Comparison of ENCODE assay signal across 17 cellular contexts in the genomic region with DNA sequence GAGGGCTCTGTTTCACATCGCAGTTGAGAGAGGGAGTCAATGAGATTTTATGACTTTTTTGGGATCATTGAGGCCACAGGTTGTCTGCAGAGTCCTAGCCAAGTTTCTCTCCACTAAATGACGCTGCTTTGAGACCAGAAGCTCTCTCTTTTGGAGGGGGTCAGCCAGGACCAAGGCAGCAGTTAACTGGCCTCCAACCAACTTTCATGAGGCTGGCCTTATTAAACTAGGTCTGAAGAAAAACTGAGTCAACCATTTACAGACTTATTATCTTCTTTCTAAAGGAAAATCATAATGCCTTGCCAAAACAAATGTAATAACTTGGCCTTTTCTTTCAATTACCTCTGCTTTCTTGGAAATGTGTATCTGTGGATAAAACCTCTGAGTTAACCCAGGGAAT. TPM values are rescaled to one million over a fixed set of nuclear protein-coding genes. Genes with fewer than 3 reads are reported as not detected.
DNase-seq lines count a peak whose midpoint lies in the region; ATAC-seq, FAIRE-seq and TF ChIP-seq lines count a peak whose summit lies in the region.
"Had no signal": no experiment of that assay in that cellular context is flagged by ENCODE, and none has a peak within 500 bp of the region (broad histone marks: within the 10 kb centered on the region; RNA-seq: fewer than 3 reads in every experiment).

No MANE protein-coding gene starts in this region.

- DNase-seq in RWPE2 (ENCODE audit: low spot score) = no peak
- no peak for DNase-seq in keratinocyte (ENCODE audit: low read depth, low spot score)
- no peak for DNase-seq in sciatic nerve (ENCODE audit: low spot score)
- DNase-seq in HUDEP-2 (lab: John Stamatoyannopoulos, UW; ENCODE audit: unreplicated experiment in 76 of 76) = no peak
- DNase-seq in DMS79 (lab: John Stamatoyannopoulos, UW) = no peak
- DNase-seq in brain microvascular endothelial cell = no peak
- DNase-seq: Calu3; CD4-positive, CD25-positive, alpha-beta regulatory T cell; NCI-H1048; NCI-H2227 treated with DMSO at 0.1 percent for 48 hours; NCI-H526 treated with DMSO at 0.1 percent for 48 hours; PC-3; SHP77 had no signal

- peak; percentile 57 for FAIRE-seq in keratinocyte (lab: Jason Lieb, UNC)
- FAIRE-seq: GM12891 had no signal

- no peak overlapping the region for H3K9ac ChIP-seq in keratinocyte (ENCODE audit: control insufficient read depth, extremely low read depth, insufficient read depth, low read length)

- H3K27me3 ChIP-seq in RWPE2 (ENCODE audit: insufficient read depth, poor library complexity, severe bottlenecking) (no peaks in the 10 kb centered on the region), gastroesophageal sphincter (no peaks in the 10 kb centered on the region), keratinocyte (ENCODE audit: control insufficient read depth, extremely low read depth, insufficient read depth, low read length) (no peaks in the 10 kb centered on the region), brain microvascular endothelial cell (replicated peaks) (no peaks in the 10 kb centered on the region)

- in situ Hi-C loops in brain microvascular endothelial cell (cut with HindIII; ENCODE audit: low pct_ligation_motif_present, low sequenced_read_pairs) = no loop called here

- no peak for TF ChIP-seq EP300 in gastroesophageal sphincter (IDR thresholded peaks at IDR 0.05)

- peaks cover 49% of the 10 kb centered on the region for H3K79me2 ChIP-seq in keratinocyte (ENCODE audit: control insufficient read depth, insufficient read depth, low read length)

- no peak overlapping the region for H2AFZ ChIP-seq in keratinocyte (ENCODE audit: control insufficient read depth, low read length)

- no peak for TF ChIP-seq POLR2A in gastroesophageal sphincter (IDR thresholded peaks at IDR 0.05)

- peaks cover 64% of the 10 kb centered on the region for H3K4me1 ChIP-seq in RWPE2 (ENCODE audit: insufficient read depth, poor library complexity, severe bottlenecking)
- peaks cover 14 to 97% (median 33%) of the 10 kb centered on the region in 3 donors for H3K4me1 ChIP-seq in gastroesophageal sphincter
- peaks cover 70% of the 10 kb centered on the region for H3K4me1 ChIP-seq in keratinocyte (ENCODE audit: control insufficient read depth, extremely low read depth, insufficient read depth, low read length)

- no peaks in the 10 kb centered on the region for H3K9me1 ChIP-seq in keratinocyte (ENCODE audit: control insufficient read depth, extremely low read depth, insufficient read depth, low read length)

- 13 to 50% methylated on average over 1 to 2 of the region's 2 CpGs for WGBS in gastroesophageal sphincter (ENCODE audit: low coverage in 1 of 2), 2 donors

- TF ChIP-seq CTCF in RWPE2 (IDR thresholded peaks at IDR 0.05; ENCODE audit: poor library complexity, severe bottlenecking) = no peak
- TF ChIP-seq CTCF in gastroesophageal sphincter (IDR thresholded peaks at IDR 0.05) = no peak
- no peak for TF ChIP-seq CTCF in keratinocyte (optimal IDR thresholded peaks at IDR 0.05 in 1 of 3, IDR thresholded peaks at IDR 0.05 in 1 of 3, conservative IDR thresholded peaks at IDR 0.05 in 1 of 3; ENCODE audit: extremely low read depth in 1 of 3, insufficient read depth in 2 of 3, low read length in 3 of 3)
- no peak for TF ChIP-seq CTCF in brain microvascular endothelial cell (IDR thresholded peaks at IDR 0.05; ENCODE audit: low read depth, low read length, missing control alignments)

- peak overlapping the region; percentile 91 for H3K27ac ChIP-seq in RWPE2 (ENCODE audit: poor library complexity, severe bottlenecking)
- H3K27ac ChIP-seq in gastroesophageal sphincter = peak overlapping the region; percentile 61 to 96 (median 84)
- H3K27ac ChIP-seq in keratinocyte (ENCODE audit: control insufficient read depth, insufficient read depth, low read length) = no peak overlapping the region
- no peak overlapping the region for H3K27ac ChIP-seq in brain microvascular endothelial cell

- intact Hi-C loops in sciatic nerve (cut with DNase I) = no loop called here

- no peaks in the 10 kb centered on the region for H4K20me1 ChIP-seq in keratinocyte (ENCODE audit: control insufficient read depth, extremely low read depth, insufficient read depth, low read length)

- no peak overlapping the region for H3K4me2 ChIP-seq in keratinocyte (ENCODE audit: control insufficient read depth, extremely low read depth, insufficient read depth, low read depth, low read length)

- H3K9me3 ChIP-seq in RWPE2 (ENCODE audit: severe bottlenecking) (no peaks in the 10 kb centered on the region), gastroesophageal sphincter (no peaks in the 10 kb centered on the region), keratinocyte (ENCODE audit: control insufficient read depth, low read depth, low read length) (no peaks in the 10 kb centered on the region)
- H3K9me3 ChIP-seq: HAP-1 had no signal

- ATAC-seq in RWPE2 (ENCODE audit: low read depth) (no peak), gastroesophageal sphincter (no peak), sciatic nerve (peak; percentile 89), GM18870 (IDR thresholded peaks at IDR 0.05; ENCODE audit: unreplicated experiment) (no peak)
- ATAC-seq: PC-3 had no signal

- dilution Hi-C loops in keratinocyte (cut with MboI; ENCODE audit: extremely low pct_ligation_motif_present, low sequenced_read_pairs) = no loop called here

- H3K36me3 ChIP-seq in RWPE2 (ENCODE audit: low read depth) (peaks cover 10% of the 10 kb centered on the region), gastroesophageal sphincter (no peaks in the 10 kb centered on the region), keratinocyte (ENCODE audit: control insufficient read depth in 2 of 2, extremely low read depth in 1 of 2, insufficient read depth in 2 of 2, low read length in 2 of 2) (peaks cover 0 to 2% of the 10 kb centered on the region in 2 experiments), brain microvascular endothelial cell (replicated peaks) (no peaks in the 10 kb centered on the region)
- H3K36me3 ChIP-seq: HAP-1 had no signal

- H3K4me3 ChIP-seq in RWPE2 (ENCODE audit: severe bottlenecking) (no peak overlapping the region), gastroesophageal sphincter (no peak overlapping the region), keratinocyte (ENCODE audit: control insufficient read depth in 2 of 3, extremely low read depth in 1 of 3, insufficient read depth in 2 of 3, low read depth in 1 of 3, low read length in 3 of 3) (no peak overlapping the region), brain microvascular endothelial cell (ENCODE audit: low read depth, low read length) (no peak overlapping the region)
- H3K4me3 ChIP-seq: HAP-1 had no signal

RNA-seq across cellular contexts. Expression of a gene that starts 8.6 kb away (rescaled TPM):
- total RNA-seq in gastroesophageal sphincter (100 to 1,000 TPM; 120 to 280 (median 263) TPM), sciatic nerve (81.9 TPM)
- 59.5 to 92.4 TPM (median 73.7 TPM) in 3 replicates for polyA plus RNA-seq in keratinocyte
- 14.1 TPM for polyA plus RNA-seq in keratinocyte (2011; ENCODE audit: low read depth)
- polyA plus RNA-seq in keratinocyte (2011; cell fraction: cytosol; rRNA removed) = 33.4 and 56.9 TPM in 2 replicates
- polyA plus RNA-seq in keratinocyte (2011; cell fraction: nucleus; rRNA removed) = 101 and 111 TPM in 2 replicates
- 34.8 and 57.5 TPM in 2 replicates for polyA plus RNA-seq in keratinocyte (2012; ENCODE audit: low replicate concordance)
- polyA minus RNA-seq in keratinocyte = 60.5 to 166 TPM (median 119 TPM) in 3 replicates
- polyA minus RNA-seq in keratinocyte (2011; cell fraction: cytosol; rRNA and poly(A)+ RNA removed) = 33.4 TPM
- polyA minus RNA-seq in keratinocyte (2011; cell fraction: nucleus; rRNA and poly(A)+ RNA removed) = 85.2 and 147 TPM in 2 replicates
- total RNA-seq: CD4-positive, CD25-positive, alpha-beta regulatory T cell had no signal
- polyA plus RNA-seq: CD4-positive, CD25-positive, alpha-beta regulatory T cell had no signal

Comparison
In these comparisons a context has a peak if more than half of its experiments do, and no peak if none do; other contexts are left out.
1. H3K27ac ChIP-seq: peak in RWPE2 (single experiment) and gastroesophageal sphincter (4 of 4); none in keratinocyte (single experiment) and brain microvascular endothelial cell (single experiment).